In the genomic region with DNA sequence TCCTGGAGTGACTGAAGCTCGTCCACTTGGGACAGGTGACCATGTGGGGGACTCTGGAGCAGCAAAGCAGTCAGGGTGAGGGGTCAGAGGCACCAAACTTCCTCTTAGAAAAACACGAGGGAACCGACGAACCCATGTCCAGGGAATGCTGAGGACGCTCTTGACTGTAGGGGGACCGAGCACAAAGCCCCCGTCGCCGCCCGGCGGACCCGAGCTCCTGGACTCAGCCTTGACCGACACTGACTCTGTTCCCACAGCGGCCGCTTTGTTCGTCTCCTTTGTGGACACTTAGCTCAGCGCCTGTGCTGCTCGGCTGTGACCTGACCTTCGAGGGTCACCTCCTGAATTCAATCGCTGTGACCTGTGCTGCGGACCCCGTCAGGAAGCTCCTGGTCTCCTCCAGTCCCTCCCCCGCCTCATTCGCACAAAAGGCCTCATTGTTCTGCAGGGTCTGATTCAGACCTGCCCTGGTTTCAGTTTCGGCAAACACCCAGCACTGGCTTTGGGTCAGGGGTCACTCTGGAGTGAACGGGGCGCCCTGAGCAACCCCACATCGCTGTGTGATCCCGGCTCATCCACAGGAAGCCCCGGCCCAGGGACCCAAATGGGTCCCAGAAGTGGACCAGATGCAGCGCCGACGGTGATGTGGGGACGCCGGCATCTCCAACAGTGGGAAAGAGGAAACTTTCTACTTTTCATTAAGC, we compare ENCODE assay signal across 1 cellular context.
TF ChIP-seq lines count a peak whose summit lies in the region.
"Not testable (repeated sequence)": the region's sequence is repeated elsewhere in the genome, so short reads cannot be mapped to it uniquely, and the experiment has no call there.

No MANE protein-coding gene starts in this region.

TF ChIP-seq in HepG2, 621 proteins besides CTCF, POLR2A, EP300 and RAD21 (continued from another document and continues in another):
- peak; percentile 85 for TF ChIP-seq SNAPC4 (CRISPR knock-in tag; IDR thresholded peaks at IDR 0.05)
- TF ChIP-seq UBTF (CRISPR knock-in tag; IDR thresholded peaks at IDR 0.05), result peak; percentile 93
- TF ChIP-seq FIP1L1 (IDR thresholded peaks at IDR 0.05; ENCODE audit: borderline replicate concordance, insufficient read depth, low read depth, low read length), result 0 out of 2 replicates have a peak, but pooled peaks have one; percentile 61
- TF ChIP-seq, protein P1, sequence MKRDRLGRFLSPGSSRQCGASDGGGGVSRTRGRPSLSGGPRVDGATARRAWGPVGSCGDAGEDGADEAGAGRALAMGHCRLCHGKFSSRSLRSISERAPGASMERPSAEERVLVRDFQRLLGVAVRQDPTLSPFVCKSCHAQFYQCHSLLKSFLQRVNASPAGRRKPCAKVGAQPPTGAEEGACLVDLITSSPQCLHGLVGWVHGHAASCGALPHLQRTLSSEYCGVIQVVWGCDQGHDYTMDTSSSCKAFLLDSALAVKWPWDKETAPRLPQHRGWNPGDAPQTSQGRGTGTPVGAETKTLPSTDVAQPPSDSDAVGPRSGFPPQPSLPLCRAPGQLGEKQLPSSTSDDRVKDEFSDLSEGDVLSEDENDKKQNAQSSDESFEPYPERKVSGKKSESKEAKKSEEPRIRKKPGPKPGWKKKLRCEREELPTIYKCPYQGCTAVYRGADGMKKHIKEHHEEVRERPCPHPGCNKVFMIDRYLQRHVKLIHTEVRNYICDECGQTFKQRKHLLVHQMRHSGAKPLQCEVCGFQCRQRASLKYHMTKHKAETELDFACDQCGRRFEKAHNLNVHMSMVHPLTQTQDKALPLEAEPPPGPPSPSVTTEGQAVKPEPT (CRISPR knock-in tag; IDR thresholded peaks at IDR 0.05; ENCODE audit: low read depth), result 0 out of 2 replicates have a peak, but pooled peaks have one; percentile 61
- TF ChIP-seq, protein P2, sequence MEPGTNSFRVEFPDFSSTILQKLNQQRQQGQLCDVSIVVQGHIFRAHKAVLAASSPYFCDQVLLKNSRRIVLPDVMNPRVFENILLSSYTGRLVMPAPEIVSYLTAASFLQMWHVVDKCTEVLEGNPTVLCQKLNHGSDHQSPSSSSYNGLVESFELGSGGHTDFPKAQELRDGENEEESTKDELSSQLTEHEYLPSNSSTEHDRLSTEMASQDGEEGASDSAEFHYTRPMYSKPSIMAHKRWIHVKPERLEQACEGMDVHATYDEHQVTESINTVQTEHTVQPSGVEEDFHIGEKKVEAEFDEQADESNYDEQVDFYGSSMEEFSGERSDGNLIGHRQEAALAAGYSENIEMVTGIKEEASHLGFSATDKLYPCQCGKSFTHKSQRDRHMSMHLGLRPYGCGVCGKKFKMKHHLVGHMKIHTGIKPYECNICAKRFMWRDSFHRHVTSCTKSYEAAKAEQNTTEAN (CRISPR knock-in tag; conservative IDR thresholded peaks at IDR 0.05), result peak; percentile 88; the same call in 1 of the 2 replicates
- 0 out of 2 replicates have a peak, but pooled peaks have one; percentile 69 for TF ChIP-seq GZF1 (CRISPR knock-in tag; IDR thresholded peaks at IDR 0.05)
- peak; percentile 93 for TF ChIP-seq ETV5 (CRISPR knock-in tag; IDR thresholded peaks at IDR 0.05; ENCODE audit: borderline replicate concordance)
- TF ChIP-seq MAF1 (CRISPR knock-in tag; IDR thresholded peaks at IDR 0.05; ENCODE audit: borderline replicate concordance), result peak; percentile 93
- peak; percentile 63; the same call in 1 of the 2 replicates for TF ChIP-seq ZFP36L1 (CRISPR knock-in tag; IDR thresholded peaks at IDR 0.05)
- TF ChIP-seq ZNF768 (CRISPR knock-in tag; IDR thresholded peaks at IDR 0.05), result peak; percentile 82; the same call in 1 of the 2 replicates
- TF ChIP-seq PTBP1 (IDR thresholded peaks at IDR 0.05; ENCODE audit: low read depth, low read length, poor library complexity, severe bottlenecking), result peak; percentile 53
- TF ChIP-seq, protein P3, sequence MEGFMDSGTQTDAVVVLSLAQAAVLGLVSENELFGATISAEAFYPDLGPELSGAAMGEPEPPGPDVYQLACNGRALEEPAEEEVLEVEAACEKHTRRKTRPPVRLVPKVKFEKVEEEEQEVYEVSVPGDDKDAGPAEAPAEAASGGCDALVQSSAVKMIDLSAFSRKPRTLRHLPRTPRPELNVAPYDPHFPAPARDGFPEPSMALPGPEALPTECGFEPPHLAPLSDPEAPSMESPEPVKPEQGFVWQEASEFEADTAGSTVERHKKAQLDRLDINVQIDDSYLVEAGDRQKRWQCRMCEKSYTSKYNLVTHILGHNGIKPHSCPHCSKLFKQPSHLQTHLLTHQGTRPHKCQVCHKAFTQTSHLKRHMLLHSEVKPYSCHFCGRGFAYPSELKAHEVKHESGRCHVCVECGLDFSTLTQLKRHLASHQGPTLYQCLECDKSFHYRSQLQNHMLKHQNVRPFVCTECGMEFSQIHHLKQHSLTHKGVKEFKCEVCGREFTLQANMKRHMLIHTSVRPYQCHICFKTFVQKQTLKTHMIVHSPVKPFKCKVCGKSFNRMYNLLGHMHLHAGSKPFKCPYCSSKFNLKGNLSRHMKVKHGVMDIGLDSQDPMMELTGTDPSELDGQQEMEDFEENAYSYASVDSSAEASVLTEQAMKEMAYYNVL (CRISPR knock-in tag; IDR thresholded peaks at IDR 0.05; ENCODE audit: borderline replicate concordance), result peak; percentile 98
- peak; percentile 97 for TF ChIP-seq HOXA3 (CRISPR knock-in tag; IDR thresholded peaks at IDR 0.05)
- peak; percentile 77 for TF ChIP-seq NKX3-1 (CRISPR knock-in tag; IDR thresholded peaks at IDR 0.05)
- peak; percentile 70 for TF ChIP-seq PHF5A (CRISPR knock-in tag; IDR thresholded peaks at IDR 0.05; ENCODE audit: low read depth, unreplicated experiment)
- TF ChIP-seq SP1 (IDR thresholded peaks at IDR 0.05); FOXA1 (IDR thresholded peaks at IDR 0.05); CBX2 (IDR thresholded peaks at IDR 0.05; ENCODE audit: low read depth, low read length): not testable (repeated sequence)
- TF ChIP-seq SP1 (CRISPR knock-in tag; IDR thresholded peaks at IDR 0.05), result 0 out of 2 replicates have a peak, but pooled peaks have one; percentile 40
- TF ChIP-seq SATB2 (CRISPR knock-in tag; IDR thresholded peaks at IDR 0.05), result peak; percentile 67; the same call in 1 of the 2 replicates
- peak; percentile 96 for TF ChIP-seq ZNF691 (CRISPR knock-in tag; IDR thresholded peaks at IDR 0.05; ENCODE audit: borderline replicate concordance, low read depth)
- TF ChIP-seq ZNF547 (CRISPR knock-in tag; IDR thresholded peaks at IDR 0.05), result peak; percentile 78; the same call in 1 of the 2 replicates
- TF ChIP-seq RCOR2 (CRISPR knock-in tag; IDR thresholded peaks at IDR 0.05), result peak; percentile 91
- TF ChIP-seq ZNF678 (CRISPR knock-in tag; IDR thresholded peaks at IDR 0.05), result peak; percentile 69; the same call in 1 of the 2 replicates
- TF ChIP-seq, protein P4, sequence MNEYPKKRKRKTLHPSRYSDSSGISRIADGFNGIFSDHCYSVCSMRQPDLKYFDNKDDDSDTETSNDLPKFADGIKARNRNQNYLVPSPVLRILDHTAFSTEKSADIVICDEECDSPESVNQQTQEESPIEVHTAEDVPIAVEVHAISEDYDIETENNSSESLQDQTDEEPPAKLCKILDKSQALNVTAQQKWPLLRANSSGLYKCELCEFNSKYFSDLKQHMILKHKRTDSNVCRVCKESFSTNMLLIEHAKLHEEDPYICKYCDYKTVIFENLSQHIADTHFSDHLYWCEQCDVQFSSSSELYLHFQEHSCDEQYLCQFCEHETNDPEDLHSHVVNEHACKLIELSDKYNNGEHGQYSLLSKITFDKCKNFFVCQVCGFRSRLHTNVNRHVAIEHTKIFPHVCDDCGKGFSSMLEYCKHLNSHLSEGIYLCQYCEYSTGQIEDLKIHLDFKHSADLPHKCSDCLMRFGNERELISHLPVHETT (CRISPR knock-in tag; conservative IDR thresholded peaks at IDR 0.05), result peak; percentile 84
- 0 out of 2 replicates have a peak, but pooled peaks have one; percentile 24 for TF ChIP-seq ZBTB8A (CRISPR knock-in tag; IDR thresholded peaks at IDR 0.05; ENCODE audit: borderline replicate concordance, low read depth)
- peak; percentile 99 for TF ChIP-seq ARID5B (CRISPR knock-in tag; IDR thresholded peaks at IDR 0.05)
- peak; percentile 49; the same call in 1 of the 2 replicates for TF ChIP-seq KLF12 (CRISPR knock-in tag; IDR thresholded peaks at IDR 0.05; ENCODE audit: borderline replicate concordance)
- TF ChIP-seq ZNF747 (CRISPR knock-in tag; IDR thresholded peaks at IDR 0.05; ENCODE audit: borderline replicate concordance), result peak; percentile 98
- peak; percentile 94 for TF ChIP-seq FOXA1 (CRISPR knock-in tag; IDR thresholded peaks at IDR 0.05)
- peak; percentile 84; the same call in 1 of the 2 replicates for TF ChIP-seq CBX2 (CRISPR knock-in tag; IDR thresholded peaks at IDR 0.05; ENCODE audit: low read depth)
- peak; percentile 44; the same call in 1 of the 2 replicates for TF ChIP-seq TAF1 (CRISPR knock-in tag; IDR thresholded peaks at IDR 0.05)
- TF ChIP-seq GATA4 (IDR thresholded peaks at IDR 0.05; ENCODE audit: borderline replicate concordance, low read depth), result peak; percentile 64; the same call in 1 of the 2 replicates
- TF ChIP-seq GATAD2A (CRISPR knock-in tag; IDR thresholded peaks at IDR 0.05), result peak; percentile 97
- TF ChIP-seq EED (CRISPR knock-in tag; IDR thresholded peaks at IDR 0.05), result peak; percentile 66; the same call in 1 of the 2 replicates
- TF ChIP-seq ZNF557 (CRISPR knock-in tag; IDR thresholded peaks at IDR 0.05), result peak; percentile 89; the same call in 1 of the 2 replicates
- TF ChIP-seq SALL1 (CRISPR knock-in tag; IDR thresholded peaks at IDR 0.05), result peak; percentile 99
